ENCODE assay signal across 35 cellular contexts in genomic region chr1:152159144-152159543, GRCh38. TPM values are rescaled to one million over a fixed set of nuclear protein-coding genes. Genes with fewer than 3 reads are reported as not detected.
"Had no signal": no experiment of that assay in that cellular context is flagged by ENCODE, and none has a peak within 500 bp of the region (broad histone marks: within the 10 kb centered on the region; RNA-seq: fewer than 3 reads in every experiment).

TSS of gene RPTN (minus strand) at chr1:152159228. CDS start at chr1:152157889, 1,339 bp downstream.

- H3K4me3 Mint-ChIP-seq: activated CD4-positive, alpha-beta memory T cell treated with anti-CD3 and anti-CD28 coated beads, Interleukin-2, amount 10 ng/mL, durations not matched to agents 7 days and 5 days; activated CD8-positive, alpha-beta memory T cell treated with anti-CD3 and anti-CD28 coated beads, Interleukin-2, amount 10 ng/mL, durations not matched to agents 7 days and 5 days; activated naive CD4-positive, alpha-beta T cell treated with anti-CD3 and anti-CD28 coated beads, Interleukin-2, amount 10 ng/mL, durations not matched to agents 7 days and 5 days; activated naive CD8-positive, alpha-beta T cell; activated naive CD8-positive, alpha-beta T cell treated with anti-CD3 and anti-CD28 coated beads, Interleukin-2, amount 50 U/mL, for 24 hours; brain had no signal

- H3K27me3 ChIP-seq: MG63 had no signal

- H3K4me1 Mint-ChIP-seq: activated CD8-positive, alpha-beta memory T cell treated with anti-CD3 and anti-CD28 coated beads, Interleukin-2, amount 10 ng/mL, durations not matched to agents 7 days and 5 days; activated naive CD4-positive, alpha-beta T cell treated with anti-CD3 and anti-CD28 coated beads, Interleukin-2, amount 10 ng/mL, durations not matched to agents 7 days and 5 days; activated naive CD8-positive, alpha-beta T cell treated with anti-CD3 and anti-CD28 coated beads, Interleukin-2, amount 50 U/mL, for 24 hours; brain had no signal

- H3K4me3 ChIP-seq: MG63, PC-9 had no signal

- H3K9me3 ChIP-seq: MG63 had no signal

- H3K27ac Mint-ChIP-seq: activated CD4-positive, alpha-beta memory T cell treated with anti-CD3 and anti-CD28 coated beads, Interleukin-2, amount 10 ng/mL, durations not matched to agents 7 days and 5 days; activated CD8-positive, alpha-beta memory T cell treated with anti-CD3 and anti-CD28 coated beads, Interleukin-2, amount 10 ng/mL, durations not matched to agents 7 days and 5 days; activated naive CD4-positive, alpha-beta T cell treated with anti-CD3 and anti-CD28 coated beads, Interleukin-2, amount 10 ng/mL, durations not matched to agents 7 days and 5 days; activated naive CD8-positive, alpha-beta T cell; activated naive CD8-positive, alpha-beta T cell treated with anti-CD3 and anti-CD28 coated beads, Interleukin-2, amount 50 U/mL, for 24 hours; brain had no signal

- H3K4me2 ChIP-seq: PC-9 had no signal

- ATAC-seq: activated CD8-positive, alpha-beta memory T cell treated with anti-CD3 and anti-CD28 coated beads, Interleukin-2, amount 10 ng/mL, durations not matched to agents 7 days and 5 days; activated naive CD8-positive, alpha-beta T cell treated with anti-CD3 and anti-CD28 coated beads, Interleukin-2, amount 50 U/mL, for 24 hours had no signal

- H3K9me3 Mint-ChIP-seq: activated CD4-positive, alpha-beta memory T cell treated with anti-CD3 and anti-CD28 coated beads, Interleukin-2, amount 10 ng/mL, durations not matched to agents 7 days and 5 days; activated naive CD4-positive, alpha-beta T cell treated with anti-CD3 and anti-CD28 coated beads, Interleukin-2, amount 10 ng/mL, durations not matched to agents 7 days and 5 days; activated naive CD8-positive, alpha-beta T cell treated with anti-CD3 and anti-CD28 coated beads, Interleukin-2, amount 50 U/mL, for 24 hours had no signal

- H3K27me3 Mint-ChIP-seq: activated naive CD4-positive, alpha-beta T cell treated with anti-CD3 and anti-CD28 coated beads, Interleukin-2, amount 10 ng/mL, durations not matched to agents 7 days and 5 days had no signal

- H3K36me3 ChIP-seq: MG63, WERI-Rb-1 had no signal

- H3K36me3 Mint-ChIP-seq: activated CD8-positive, alpha-beta memory T cell treated with anti-CD3 and anti-CD28 coated beads, Interleukin-2, amount 10 ng/mL, durations not matched to agents 7 days and 5 days; activated naive CD4-positive, alpha-beta T cell treated with anti-CD3 and anti-CD28 coated beads, Interleukin-2, amount 10 ng/mL, durations not matched to agents 7 days and 5 days; activated naive CD8-positive, alpha-beta T cell; brain had no signal

- H2AFZ ChIP-seq: PC-9 had no signal

- DNase-seq: activated CD4-positive, alpha-beta memory T cell treated with anti-CD3 and anti-CD28 coated beads, Interleukin-2, amount 10 ng/mL, durations not matched to agents 7 days and 5 days; activated CD4-positive, alpha-beta T cell treated with anti-CD3 and anti-CD28 coated beads for 1 hour; activated CD4-positive, alpha-beta T cell treated with anti-CD3 and anti-CD28 coated beads for 48 hours; activated CD4-positive, CD25-positive, alpha-beta regulatory T cell; activated CD8-positive, alpha-beta memory T cell treated with anti-CD3 and anti-CD28 coated beads for 24 hours; activated CD8-positive, alpha-beta memory T cell treated with anti-CD3 and anti-CD28 coated beads, Interleukin-2, amount 10 ng/mL, durations not matched to agents 7 days and 5 days; activated CD8-positive, alpha-beta memory T cell treated with anti-CD3 and anti-CD28 coated beads, Interleukin-2, amount 50 U/mL, for 48 hours; activated effector memory CD4-positive, alpha-beta T cell treated with Interleukin-2 at 50 U/mL for 16 hours; activated naive CD4-positive, alpha-beta T cell treated with anti-CD3 and anti-CD28 coated beads, Interleukin-2, amount 10 ng/mL, durations not matched to agents 7 days and 5 days; activated naive CD8-positive, alpha-beta T cell treated with anti-CD3 and anti-CD28 coated beads, Interleukin-2, amount 50 U/mL, for 24 hours; activated T-cell treated with anti-CD3 and anti-CD28 coated beads, Interleukin-2, amount 50 U/mL, for 48 hours; anterior cingulate cortex; caudate nucleus; cerebellar nuclear complex; Karpas-422; MG63; NCI-H1048; NCI-H1105 treated with DMSO at 0.1 percent for 48 hours; NCI-H1436; NCI-H1694; NCI-H2029; NCI-H345; NCI-H524 treated with DMSO at 0.1 percent for 48 hours; NCI-H748 treated with DMSO at 0.1 percent for 48 hours; NK-92 treated with Interleukin-12 subunit alpha and Interleukin-12 subunit beta, amount 100 ng/mL, for 24 hours; PC-9; Right ventricle myocardium superior; SW 1271; T-helper 1 cell; T-helper 2 cell; T-helper 9 cell; WERI-Rb-1 had no signal

RNA-seq across cellular contexts. Expression of gene RPTN, which starts in this region (rescaled TPM):
- total RNA-seq: activated CD4-positive, alpha-beta memory T cell treated with anti-CD3 and anti-CD28 coated beads, Interleukin-2, amount 10 ng/mL, durations not matched to agents 7 days and 5 days; activated CD8-positive, alpha-beta memory T cell treated with anti-CD3 and anti-CD28 coated beads, Interleukin-2, amount 10 ng/mL, durations not matched to agents 7 days and 5 days; NCI-H460; PC-9; Right ventricle myocardium superior had no signal
